In the genomic region with DNA sequence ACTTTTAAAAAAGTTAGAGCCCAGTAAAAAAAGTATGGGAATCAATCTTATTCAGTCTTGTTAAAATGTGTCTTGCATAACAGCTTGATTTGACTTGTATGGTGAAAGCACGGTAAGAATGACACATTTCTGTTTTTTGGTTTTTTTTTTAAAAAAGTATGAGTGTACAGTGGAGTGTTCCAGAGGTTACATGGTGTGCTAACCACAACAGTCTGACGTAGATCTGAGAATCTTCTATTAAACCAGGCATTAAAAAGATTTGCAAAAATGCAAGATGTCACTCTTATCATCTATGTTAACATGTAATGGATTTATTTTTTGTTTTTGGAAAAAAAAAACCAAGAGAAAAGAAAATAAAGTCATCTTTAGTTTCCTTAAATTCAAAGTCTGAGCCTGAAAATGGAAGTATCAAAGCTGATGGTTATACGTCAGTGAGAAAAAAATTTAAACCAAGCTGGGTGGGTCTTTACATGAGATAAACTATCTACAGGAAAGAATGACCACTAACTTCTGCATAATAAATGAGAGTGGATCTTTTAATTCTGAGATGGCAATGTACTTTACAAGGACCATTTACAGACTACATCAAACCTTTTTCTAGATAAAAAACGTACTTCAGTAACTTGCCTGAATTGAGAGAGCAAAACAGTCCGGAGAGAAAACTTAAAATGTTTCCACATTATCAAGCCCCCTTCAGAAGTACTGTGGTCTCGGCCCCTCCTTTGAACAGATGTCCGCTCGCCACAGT, we compare ENCODE assay signal across 8 cellular contexts. TPM values are rescaled to one million over a fixed set of nuclear protein-coding genes. Genes with fewer than 3 reads are reported as not detected.
DNase-seq lines count a peak whose midpoint lies in the region; ATAC-seq and TF ChIP-seq lines count a peak whose summit lies in the region.

No MANE protein-coding gene starts in this region.

- peak overlapping the region; percentile 81 to 99 (median 90) for H3K4me3 ChIP-seq in esophagus squamous epithelium
- peak overlapping the region; percentile 81 to 84 for H3K4me3 ChIP-seq in neutrophil (ENCODE audit: low read depth in 1 of 2, low read length in 1 of 2)

- H3K9me3 Mint-ChIP-seq in Calu3 (ENCODE audit: low read depth, unreplicated experiment), result no peaks in the 10 kb centered on the region
- H3K9me3 Mint-ChIP-seq in T-helper 2 cell treated with Interferon-gamma antibody and Interleukin-4, amounts not matched to agents 5 μg/mL and 100 μg/mL, for 36 hours, result no peaks in the 10 kb centered on the region

- H3K27me3 ChIP-seq in esophagus squamous epithelium (no peaks in the 10 kb centered on the region), neutrophil (no peaks in the 10 kb centered on the region)

- DNase-seq in Calu3, result no peak
- DNase-seq in T-helper 2 cell treated with Interferon-gamma antibody and Interleukin-4, amounts not matched to agents 5 μg/mL and 100 μg/mL, for 36 hours (ENCODE audit: low spot score), result no peak
- DNase-seq in esophagus squamous epithelium (lab: John Stamatoyannopoulos, UW), result no peak
- no peak for DNase-seq in C1 segment of cervical spinal cord (lab: John Stamatoyannopoulos, UW)
- no peak for DNase-seq in head of caudate nucleus

- H3K36me3 ChIP-seq in esophagus squamous epithelium, result peaks cover 0 to 9% (median 0%) of the 10 kb centered on the region in 3 donors
- no peaks in the 10 kb centered on the region for H3K36me3 ChIP-seq in neutrophil

- H3K4me1 ChIP-seq in esophagus squamous epithelium, result peaks cover 5 to 72% (median 30%) of the 10 kb centered on the region in 3 donors
- peaks cover 52 to 57% of the 10 kb centered on the region in 2 experiments for H3K4me1 ChIP-seq in neutrophil (ENCODE audit: control insufficient read depth in 1 of 2, insufficient read depth in 1 of 2, low read depth in 1 of 2, low read length in 1 of 2)

- BruUV-seq in Calu3 (replicated peaks; lab: Mats Ljungman, UMichigan), result TSS peak; percentile 46

- TF ChIP-seq POLR2A in esophagus squamous epithelium (IDR thresholded peaks at IDR 0.05), result no peak

- TF ChIP-seq CTCF in Calu3 (IDR thresholded peaks at IDR 0.05; ENCODE audit: unreplicated experiment), result no peak
- no peak for TF ChIP-seq CTCF in esophagus squamous epithelium (IDR thresholded peaks at IDR 0.05)
- TF ChIP-seq CTCF in neutrophil (IDR thresholded peaks at IDR 0.05), result no peak

- intact Hi-C loops in Calu3 (cut with micrococcal nuclease; ENCODE audit: unreplicated experiment) (loop anchor here (10.0 kb wide), 1 partner anchor 551 kb away; a partner anchor contains a TSS), esophagus squamous epithelium (cut with DNase I) (no loop called here), head of caudate nucleus (cut with DNase I) (no loop called here)

- WGBS in esophagus squamous epithelium, 2 donors, result 0% methylated on average over 8 of the region's 8 CpGs

- H3K27ac Mint-ChIP-seq in Calu3 (ENCODE audit: unreplicated experiment), result peak overlapping the region; percentile 64
- peak overlapping the region; percentile 99 for H3K27ac Mint-ChIP-seq in T-helper 2 cell treated with Interferon-gamma antibody and Interleukin-4, amounts not matched to agents 5 μg/mL and 100 μg/mL, for 36 hours

- H3K27me3 Mint-ChIP-seq in Calu3 (ENCODE audit: unreplicated experiment), result no peaks in the 10 kb centered on the region
- peaks cover 2% of the 10 kb centered on the region for H3K27me3 Mint-ChIP-seq in T-helper 2 cell treated with Interferon-gamma antibody and Interleukin-4, amounts not matched to agents 5 μg/mL and 100 μg/mL, for 36 hours (ENCODE audit: low read depth)

- H3K4me3 Mint-ChIP-seq in Calu3 (ENCODE audit: low read depth, unreplicated experiment), result peak overlapping the region; percentile 71
- peak overlapping the region; percentile 85 for H3K4me3 Mint-ChIP-seq in T-helper 2 cell treated with Interferon-gamma antibody and Interleukin-4, amounts not matched to agents 5 μg/mL and 100 μg/mL, for 36 hours

- H3K36me3 Mint-ChIP-seq in Calu3 (ENCODE audit: insufficient read depth, unreplicated experiment), result peaks cover 56% of the 10 kb centered on the region
- peaks cover 56% of the 10 kb centered on the region for H3K36me3 Mint-ChIP-seq in T-helper 2 cell treated with Interferon-gamma antibody and Interleukin-4, amounts not matched to agents 5 μg/mL and 100 μg/mL, for 36 hours (ENCODE audit: low read depth)

- H3K27ac ChIP-seq in esophagus squamous epithelium (peak overlapping the region; percentile 99 to 100 (median 100)), neutrophil (peak overlapping the region; percentile 100)

- CTCF ChIA-PET in Calu3 (lab: Charles Lee), result interaction anchor here (0.5 to 0.7 kb wide), 4 partner anchors 13 to 270 kb away, joined by 3 to 6 read pairs (median 3); no protein-coding TSS in a partner anchor

- ATAC-seq in HG03378 (IDR thresholded peaks at IDR 0.05; ENCODE audit: unreplicated experiment) (peak; percentile 35), GM21529 (IDR thresholded peaks at IDR 0.05; ENCODE audit: unreplicated experiment) (no peak)

- H3K4me1 Mint-ChIP-seq in Calu3 (ENCODE audit: low read depth, unreplicated experiment), result peaks cover 41% of the 10 kb centered on the region
- H3K4me1 Mint-ChIP-seq in T-helper 2 cell treated with Interferon-gamma antibody and Interleukin-4, amounts not matched to agents 5 μg/mL and 100 μg/mL, for 36 hours (ENCODE audit: low read depth), result peaks cover 44% of the 10 kb centered on the region

- H3K9me3 ChIP-seq in esophagus squamous epithelium (no peaks in the 10 kb centered on the region), neutrophil (no peaks in the 10 kb centered on the region)

RNA-seq across cellular contexts. Expression of a gene that starts 1.6 kb away (rescaled TPM):
- 25.6 and 33.0 TPM in 2 replicates for total RNA-seq in Calu3 (2022)
- 10 to 100 TPM in 3 of 4 donors, 1 to 10 TPM in 1; 9.2 to 21.6 (median 16.3) TPM for total RNA-seq in esophagus squamous epithelium
